ENCODE assay signal across 23 cellular contexts in genomic region chr12:32240833-32241232, GRCh38.
A peak's percentile ranks its signal among the peaks of the same experiment; 100 is the strongest.
DNase-seq lines count a peak whose midpoint lies in the region; ATAC-seq, FAIRE-seq and TF ChIP-seq lines count a peak whose summit lies in the region.
"Had no signal": no experiment of that assay in that cellular context is flagged by ENCODE, and none has a peak within 500 bp of the region (broad histone marks: within the 10 kb centered on the region; RNA-seq: fewer than 3 reads in every experiment).

No MANE protein-coding gene starts in this region.

- TF ChIP-seq EP300 in tibial nerve (IDR thresholded peaks at IDR 0.05), result no peak

- TF ChIP-seq CTCF in WTC11 (IDR thresholded peaks at IDR 0.05) (no peak), fibroblast of pulmonary artery (IDR thresholded peaks at IDR 0.05; ENCODE audit: low read length, missing control alignments) (no peak), tibial nerve (IDR thresholded peaks at IDR 0.05) (no peak)

- H3K27ac Mint-ChIP-seq in WTC11, result 0 out of 2 replicates have a peak overlapping the region, but pooled peaks have one; percentile 35
- H3K27ac Mint-ChIP-seq: activated naive CD8-positive, alpha-beta T cell treated with anti-CD3 and anti-CD28 coated beads for 36 hours; activated T-cell treated with anti-CD3 and anti-CD28 coated beads, Interleukin-2, amount 50 U/mL, for 24 hours; CD4-positive, CD25-positive, alpha-beta regulatory T cell; endodermal cell; type B pancreatic cell had no signal

- CTCF ChIA-PET in WTC11 (lab: Charles Lee), result no interaction called here

- no peaks in the 10 kb centered on the region for H3K27me3 Mint-ChIP-seq in WTC11 (ENCODE audit: low read depth)
- H3K27me3 Mint-ChIP-seq: activated naive CD8-positive, alpha-beta T cell treated with anti-CD3 and anti-CD28 coated beads for 36 hours; activated T-cell treated with anti-CD3 and anti-CD28 coated beads, Interleukin-2, amount 50 U/mL, for 24 hours; CD4-positive, CD25-positive, alpha-beta regulatory T cell; central memory CD8-positive, alpha-beta T cell; type B pancreatic cell had no signal

- WGBS in tibial nerve, 2 donors, result 71 to 74% methylated on average over 4 of the region's 4 CpGs

- in situ Hi-C loops in ACHN (cut with HindIII; ENCODE audit: low pct_ligation_motif_present, low pct_unique_long_range_greater_than_20kb, low sequenced_read_pairs), result no loop called here

- peak; percentile 39 for DNase-seq in ACHN
- peak; percentile 84 for DNase-seq in M059J (ENCODE audit: low read depth)
- DNase-seq in WTC11 (ENCODE audit: low spot score), result no peak
- DNase-seq in fibroblast of pulmonary artery (ENCODE audit: low read depth), result peak; percentile 16
- DNase-seq in tibial nerve (ENCODE audit: low spot score in 2 of 2), result no peak
- no peak for DNase-seq in amniotic stem cell (lab: John Stamatoyannopoulos, UW)
- no peak for DNase-seq in GM19239 (ENCODE audit: insufficient read length, low spot score)
- no peak for DNase-seq in epidermal melanocyte (ENCODE audit: insufficient read length, low spot score)
- DNase-seq: activated CD4-positive, alpha-beta T cell treated with anti-CD3 and anti-CD28 coated beads, Interleukin-2, amount 50 U/mL, for 48 hours; activated naive CD8-positive, alpha-beta T cell treated with anti-CD3 and anti-CD28 coated beads for 36 hours; activated T-cell treated with anti-CD3 and anti-CD28 coated beads, Interleukin-2, amount 50 U/mL, for 24 hours; CD4-positive, CD25-positive, alpha-beta regulatory T cell; DND-41; endodermal cell; NCI-H1417 treated with DMSO at 0.1 percent for 48 hours; stimulated activated CD4-positive, alpha-beta T cell treated with anti-CD3 and anti-CD28 coated beads, Interleukin-15, amount 100 ng/mL, for 24 hours; stimulated activated naive CD8-positive, alpha-beta T cell treated with anti-CD3 and anti-CD28 coated beads, Interleukin-15, Interleukin-2, amounts not matched to agents 100 U/mL and 50 U/mL, for 24 hours had no signal

- peaks cover 19% of the 10 kb centered on the region for H3K9me3 Mint-ChIP-seq in WTC11
- H3K9me3 Mint-ChIP-seq: activated naive CD8-positive, alpha-beta T cell treated with anti-CD3 and anti-CD28 coated beads for 36 hours; central memory CD8-positive, alpha-beta T cell; type B pancreatic cell had no signal

- no peaks in the 10 kb centered on the region for H3K27me3 ChIP-seq in tibial nerve

- no peak for ATAC-seq in WTC11
- ATAC-seq: stimulated activated naive CD8-positive, alpha-beta T cell treated with anti-CD3 and anti-CD28 coated beads, Interleukin-15, Interleukin-2, amounts not matched to agents 100 U/mL and 50 U/mL, for 24 hours had no signal

- peaks cover 30% of the 10 kb centered on the region for H3K36me3 Mint-ChIP-seq in WTC11

- FAIRE-seq in GM19239 (lab: Jason Lieb, UNC), result no peak

- POLR2A ChIA-PET in WTC11 (lab: Charles Lee), result no interaction called here

- no peaks in the 10 kb centered on the region for H3K4me1 ChIP-seq in tibial nerve

- H3K27ac ChIP-seq in tibial nerve, result no peak overlapping the region
- H3K27ac ChIP-seq: HL-60, KMS-11, SK-N-MC had no signal

- peaks cover 9% of the 10 kb centered on the region for H3K4me1 Mint-ChIP-seq in WTC11
- H3K4me1 Mint-ChIP-seq: activated naive CD8-positive, alpha-beta T cell treated with anti-CD3 and anti-CD28 coated beads for 36 hours; central memory CD8-positive, alpha-beta T cell had no signal

- H3K4me3 ChIP-seq in fibroblast of pulmonary artery (replicated peaks; ENCODE audit: low read depth, low read length) (no peak overlapping the region), tibial nerve (no peak overlapping the region)
- H3K4me3 ChIP-seq: SK-N-MC had no signal

- peaks cover 0 to 24% (median 0%) of the 10 kb centered on the region in 3 donors for H3K36me3 ChIP-seq in tibial nerve

- H3K4me3 Mint-ChIP-seq in WTC11, result no peak overlapping the region
- H3K4me3 Mint-ChIP-seq: activated naive CD8-positive, alpha-beta T cell treated with anti-CD3 and anti-CD28 coated beads for 36 hours; activated T-cell treated with anti-CD3 and anti-CD28 coated beads, Interleukin-2, amount 50 U/mL, for 24 hours; CD4-positive, CD25-positive, alpha-beta regulatory T cell; central memory CD8-positive, alpha-beta T cell; endodermal cell; nephron progenitor cell; type B pancreatic cell had no signal

- peaks cover 0 to 14% (median 0%) of the 10 kb centered on the region in 4 donors for H3K9me3 ChIP-seq in tibial nerve

- TF ChIP-seq POLR2A in tibial nerve (IDR thresholded peaks at IDR 0.05), result no peak

TF ChIP-seq in WTC11, 78 proteins besides CTCF, POLR2A, EP300 and RAD21:
- TF ChIP-seq NR2C2 (CRISPR knock-in tag; IDR thresholded peaks at IDR 0.05) (no peak), MYBL2 (CRISPR knock-in tag; IDR thresholded peaks at IDR 0.05) (no peak), PRRX2 (CRISPR knock-in tag; IDR thresholded peaks at IDR 0.05) (no peak), HMGA2 (CRISPR knock-in tag; IDR thresholded peaks at IDR 0.05) (no peak), ZNF138 (CRISPR knock-in tag; conservative IDR thresholded peaks at IDR 0.05) (no peak), NR3C1 (CRISPR knock-in tag; conservative IDR thresholded peaks at IDR 0.05; ENCODE audit: low read depth) (no peak), ZNF396 (CRISPR knock-in tag; IDR thresholded peaks at IDR 0.05; ENCODE audit: borderline replicate concordance) (no peak), ZNF512 (CRISPR knock-in tag; IDR thresholded peaks at IDR 0.05; ENCODE audit: borderline replicate concordance) (no peak), CBFB (CRISPR knock-in tag; IDR thresholded peaks at IDR 0.05; ENCODE audit: low read depth) (no peak), CREB1 (CRISPR knock-in tag; IDR thresholded peaks at IDR 0.05) (no peak), OVOL2 (CRISPR knock-in tag; IDR thresholded peaks at IDR 0.05; ENCODE audit: borderline replicate concordance) (no peak), ZNF263 (CRISPR knock-in tag; IDR thresholded peaks at IDR 0.05; ENCODE audit: low read depth) (no peak), ETV6 (CRISPR knock-in tag; IDR thresholded peaks at IDR 0.05) (no peak), TCF7 (CRISPR knock-in tag; IDR thresholded peaks at IDR 0.05; ENCODE audit: low read depth) (no peak), SMAD4 (CRISPR knock-in tag; IDR thresholded peaks at IDR 0.05) (no peak), USF2 (CRISPR knock-in tag; IDR thresholded peaks at IDR 0.05) (no peak)
- TF ChIP-seq, protein P1, sequence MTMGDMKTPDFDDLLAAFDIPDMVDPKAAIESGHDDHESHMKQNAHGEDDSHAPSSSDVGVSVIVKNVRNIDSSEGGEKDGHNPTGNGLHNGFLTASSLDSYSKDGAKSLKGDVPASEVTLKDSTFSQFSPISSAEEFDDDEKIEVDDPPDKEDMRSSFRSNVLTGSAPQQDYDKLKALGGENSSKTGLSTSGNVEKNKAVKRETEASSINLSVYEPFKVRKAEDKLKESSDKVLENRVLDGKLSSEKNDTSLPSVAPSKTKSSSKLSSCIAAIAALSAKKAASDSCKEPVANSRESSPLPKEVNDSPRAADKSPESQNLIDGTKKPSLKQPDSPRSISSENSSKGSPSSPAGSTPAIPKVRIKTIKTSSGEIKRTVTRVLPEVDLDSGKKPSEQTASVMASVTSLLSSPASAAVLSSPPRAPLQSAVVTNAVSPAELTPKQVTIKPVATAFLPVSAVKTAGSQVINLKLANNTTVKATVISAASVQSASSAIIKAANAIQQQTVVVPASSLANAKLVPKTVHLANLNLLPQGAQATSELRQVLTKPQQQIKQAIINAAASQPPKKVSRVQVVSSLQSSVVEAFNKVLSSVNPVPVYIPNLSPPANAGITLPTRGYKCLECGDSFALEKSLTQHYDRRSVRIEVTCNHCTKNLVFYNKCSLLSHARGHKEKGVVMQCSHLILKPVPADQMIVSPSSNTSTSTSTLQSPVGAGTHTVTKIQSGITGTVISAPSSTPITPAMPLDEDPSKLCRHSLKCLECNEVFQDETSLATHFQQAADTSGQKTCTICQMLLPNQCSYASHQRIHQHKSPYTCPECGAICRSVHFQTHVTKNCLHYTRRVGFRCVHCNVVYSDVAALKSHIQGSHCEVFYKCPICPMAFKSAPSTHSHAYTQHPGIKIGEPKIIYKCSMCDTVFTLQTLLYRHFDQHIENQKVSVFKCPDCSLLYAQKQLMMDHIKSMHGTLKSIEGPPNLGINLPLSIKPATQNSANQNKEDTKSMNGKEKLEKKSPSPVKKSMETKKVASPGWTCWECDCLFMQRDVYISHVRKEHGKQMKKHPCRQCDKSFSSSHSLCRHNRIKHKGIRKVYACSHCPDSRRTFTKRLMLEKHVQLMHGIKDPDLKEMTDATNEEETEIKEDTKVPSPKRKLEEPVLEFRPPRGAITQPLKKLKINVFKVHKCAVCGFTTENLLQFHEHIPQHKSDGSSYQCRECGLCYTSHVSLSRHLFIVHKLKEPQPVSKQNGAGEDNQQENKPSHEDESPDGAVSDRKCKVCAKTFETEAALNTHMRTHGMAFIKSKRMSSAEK (CRISPR knock-in tag; IDR thresholded peaks at IDR 0.05; ENCODE audit: borderline replicate concordance), result no peak
- TF ChIP-seq, protein P2, sequence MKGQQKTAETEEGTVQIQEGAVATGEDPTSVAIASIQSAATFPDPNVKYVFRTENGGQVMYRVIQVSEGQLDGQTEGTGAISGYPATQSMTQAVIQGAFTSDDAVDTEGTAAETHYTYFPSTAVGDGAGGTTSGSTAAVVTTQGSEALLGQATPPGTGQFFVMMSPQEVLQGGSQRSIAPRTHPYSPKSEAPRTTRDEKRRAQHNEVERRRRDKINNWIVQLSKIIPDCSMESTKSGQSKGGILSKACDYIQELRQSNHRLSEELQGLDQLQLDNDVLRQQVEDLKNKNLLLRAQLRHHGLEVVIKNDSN (CRISPR knock-in tag; IDR thresholded peaks at IDR 0.05), result no peak

Comparison
In these comparisons a context has a peak if more than half of its experiments do, and no peak if none do; other contexts are left out.
1. DNase-seq: peak in ACHN (single experiment), M059J (single experiment) and fibroblast of pulmonary artery (single experiment); none in WTC11 (single experiment), tibial nerve (0 of 2), amniotic stem cell (single experiment), GM19239 (single experiment) and epidermal melanocyte (single experiment).